Comparison of ENCODE assay signal across 2 cellular contexts in the genomic region with DNA sequence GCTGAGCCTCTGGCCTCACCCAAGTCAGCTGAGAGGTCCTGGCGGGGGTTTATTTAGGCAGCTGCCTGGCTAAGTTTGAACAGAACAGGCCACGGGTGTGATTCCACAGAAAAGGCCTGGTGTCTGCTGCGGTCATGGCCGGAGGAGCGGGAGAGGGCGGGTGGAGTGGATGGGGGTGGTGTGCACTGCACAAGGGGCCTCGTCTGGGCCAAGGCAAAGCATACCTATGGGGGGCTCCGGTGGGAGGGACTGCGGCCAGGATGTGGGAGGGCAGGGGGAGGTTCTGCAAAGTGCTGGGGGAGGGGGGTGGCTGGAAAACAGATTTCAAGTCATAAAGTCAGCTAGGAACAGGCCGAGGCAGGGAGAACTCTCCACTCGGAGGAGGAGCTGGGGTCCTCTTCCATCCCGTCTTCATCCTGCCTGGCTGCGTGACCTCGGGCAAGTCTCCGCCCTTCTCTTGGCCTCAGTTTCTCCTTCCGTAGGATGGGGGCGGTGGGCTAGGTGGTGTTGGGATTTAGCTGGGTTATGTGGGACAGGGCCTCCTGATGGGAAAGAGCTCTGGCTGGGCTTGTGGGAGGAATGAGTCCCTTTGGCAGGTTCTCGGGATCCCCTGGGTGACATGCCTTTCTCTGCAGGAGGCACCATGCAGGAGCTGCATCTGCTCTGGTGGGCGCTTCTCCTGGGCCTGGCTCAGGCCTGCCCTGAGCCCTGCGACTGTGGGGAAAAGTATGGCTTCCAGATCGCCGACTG.
TF ChIP-seq lines count a peak whose summit lies in the region.

No MANE protein-coding gene starts in this region.

TF ChIP-seq in liver, 16 proteins besides CTCF, POLR2A, EP300 and RAD21:
- TF ChIP-seq EGR1 (IDR thresholded peaks at IDR 0.05; ENCODE audit: low read depth in 2 of 2) (no peak), SP1 (IDR thresholded peaks at IDR 0.05) (no peak), HNF4A (conservative IDR thresholded peaks at IDR 0.05) (no peak), HNF4G (IDR thresholded peaks at IDR 0.05) (no peak), NR2F2 (IDR thresholded peaks at IDR 0.05) (no peak), TAF1 (conservative IDR thresholded peaks at IDR 0.05) (no peak), JUND (IDR thresholded peaks at IDR 0.05) (no peak), GABPA (IDR thresholded peaks at IDR 0.05 in 1 of 2, conservative IDR thresholded peaks at IDR 0.05 in 1 of 2) (no peak), RXRA (IDR thresholded peaks at IDR 0.05) (no peak), FOXA2 (IDR thresholded peaks at IDR 0.05) (no peak), YY1 (IDR thresholded peaks at IDR 0.05) (no peak)
- TF ChIP-seq, protein P1, sequence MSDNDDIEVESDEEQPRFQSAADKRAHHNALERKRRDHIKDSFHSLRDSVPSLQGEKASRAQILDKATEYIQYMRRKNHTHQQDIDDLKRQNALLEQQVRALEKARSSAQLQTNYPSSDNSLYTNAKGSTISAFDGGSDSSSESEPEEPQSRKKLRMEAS (IDR thresholded peaks at IDR 0.05), result no peak
- TF ChIP-seq, protein P2, sequence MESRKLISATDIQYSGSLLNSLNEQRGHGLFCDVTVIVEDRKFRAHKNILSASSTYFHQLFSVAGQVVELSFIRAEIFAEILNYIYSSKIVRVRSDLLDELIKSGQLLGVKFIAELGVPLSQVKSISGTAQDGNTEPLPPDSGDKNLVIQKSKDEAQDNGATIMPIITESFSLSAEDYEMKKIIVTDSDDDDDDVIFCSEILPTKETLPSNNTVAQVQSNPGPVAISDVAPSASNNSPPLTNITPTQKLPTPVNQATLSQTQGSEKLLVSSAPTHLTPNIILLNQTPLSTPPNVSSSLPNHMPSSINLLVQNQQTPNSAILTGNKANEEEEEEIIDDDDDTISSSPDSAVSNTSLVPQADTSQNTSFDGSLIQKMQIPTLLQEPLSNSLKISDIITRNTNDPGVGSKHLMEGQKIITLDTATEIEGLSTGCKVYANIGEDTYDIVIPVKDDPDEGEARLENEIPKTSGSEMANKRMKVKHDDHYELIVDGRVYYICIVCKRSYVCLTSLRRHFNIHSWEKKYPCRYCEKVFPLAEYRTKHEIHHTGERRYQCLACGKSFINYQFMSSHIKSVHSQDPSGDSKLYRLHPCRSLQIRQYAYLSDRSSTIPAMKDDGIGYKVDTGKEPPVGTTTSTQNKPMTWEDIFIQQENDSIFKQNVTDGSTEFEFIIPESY (IDR thresholded peaks at IDR 0.05), result no peak
- TF ChIP-seq, protein P3, sequence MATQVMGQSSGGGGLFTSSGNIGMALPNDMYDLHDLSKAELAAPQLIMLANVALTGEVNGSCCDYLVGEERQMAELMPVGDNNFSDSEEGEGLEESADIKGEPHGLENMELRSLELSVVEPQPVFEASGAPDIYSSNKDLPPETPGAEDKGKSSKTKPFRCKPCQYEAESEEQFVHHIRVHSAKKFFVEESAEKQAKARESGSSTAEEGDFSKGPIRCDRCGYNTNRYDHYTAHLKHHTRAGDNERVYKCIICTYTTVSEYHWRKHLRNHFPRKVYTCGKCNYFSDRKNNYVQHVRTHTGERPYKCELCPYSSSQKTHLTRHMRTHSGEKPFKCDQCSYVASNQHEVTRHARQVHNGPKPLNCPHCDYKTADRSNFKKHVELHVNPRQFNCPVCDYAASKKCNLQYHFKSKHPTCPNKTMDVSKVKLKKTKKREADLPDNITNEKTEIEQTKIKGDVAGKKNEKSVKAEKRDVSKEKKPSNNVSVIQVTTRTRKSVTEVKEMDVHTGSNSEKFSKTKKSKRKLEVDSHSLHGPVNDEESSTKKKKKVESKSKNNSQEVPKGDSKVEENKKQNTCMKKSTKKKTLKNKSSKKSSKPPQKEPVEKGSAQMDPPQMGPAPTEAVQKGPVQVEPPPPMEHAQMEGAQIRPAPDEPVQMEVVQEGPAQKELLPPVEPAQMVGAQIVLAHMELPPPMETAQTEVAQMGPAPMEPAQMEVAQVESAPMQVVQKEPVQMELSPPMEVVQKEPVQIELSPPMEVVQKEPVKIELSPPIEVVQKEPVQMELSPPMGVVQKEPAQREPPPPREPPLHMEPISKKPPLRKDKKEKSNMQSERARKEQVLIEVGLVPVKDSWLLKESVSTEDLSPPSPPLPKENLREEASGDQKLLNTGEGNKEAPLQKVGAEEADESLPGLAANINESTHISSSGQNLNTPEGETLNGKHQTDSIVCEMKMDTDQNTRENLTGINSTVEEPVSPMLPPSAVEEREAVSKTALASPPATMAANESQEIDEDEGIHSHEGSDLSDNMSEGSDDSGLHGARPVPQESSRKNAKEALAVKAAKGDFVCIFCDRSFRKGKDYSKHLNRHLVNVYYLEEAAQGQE (IDR thresholded peaks at IDR 0.05), result no peak
TF ChIP-seq in liver: peak in this region for 0.

TF ChIP-seq in HepG2, 621 proteins besides CTCF, POLR2A, EP300 and RAD21:
- TF ChIP-seq, protein P4, sequence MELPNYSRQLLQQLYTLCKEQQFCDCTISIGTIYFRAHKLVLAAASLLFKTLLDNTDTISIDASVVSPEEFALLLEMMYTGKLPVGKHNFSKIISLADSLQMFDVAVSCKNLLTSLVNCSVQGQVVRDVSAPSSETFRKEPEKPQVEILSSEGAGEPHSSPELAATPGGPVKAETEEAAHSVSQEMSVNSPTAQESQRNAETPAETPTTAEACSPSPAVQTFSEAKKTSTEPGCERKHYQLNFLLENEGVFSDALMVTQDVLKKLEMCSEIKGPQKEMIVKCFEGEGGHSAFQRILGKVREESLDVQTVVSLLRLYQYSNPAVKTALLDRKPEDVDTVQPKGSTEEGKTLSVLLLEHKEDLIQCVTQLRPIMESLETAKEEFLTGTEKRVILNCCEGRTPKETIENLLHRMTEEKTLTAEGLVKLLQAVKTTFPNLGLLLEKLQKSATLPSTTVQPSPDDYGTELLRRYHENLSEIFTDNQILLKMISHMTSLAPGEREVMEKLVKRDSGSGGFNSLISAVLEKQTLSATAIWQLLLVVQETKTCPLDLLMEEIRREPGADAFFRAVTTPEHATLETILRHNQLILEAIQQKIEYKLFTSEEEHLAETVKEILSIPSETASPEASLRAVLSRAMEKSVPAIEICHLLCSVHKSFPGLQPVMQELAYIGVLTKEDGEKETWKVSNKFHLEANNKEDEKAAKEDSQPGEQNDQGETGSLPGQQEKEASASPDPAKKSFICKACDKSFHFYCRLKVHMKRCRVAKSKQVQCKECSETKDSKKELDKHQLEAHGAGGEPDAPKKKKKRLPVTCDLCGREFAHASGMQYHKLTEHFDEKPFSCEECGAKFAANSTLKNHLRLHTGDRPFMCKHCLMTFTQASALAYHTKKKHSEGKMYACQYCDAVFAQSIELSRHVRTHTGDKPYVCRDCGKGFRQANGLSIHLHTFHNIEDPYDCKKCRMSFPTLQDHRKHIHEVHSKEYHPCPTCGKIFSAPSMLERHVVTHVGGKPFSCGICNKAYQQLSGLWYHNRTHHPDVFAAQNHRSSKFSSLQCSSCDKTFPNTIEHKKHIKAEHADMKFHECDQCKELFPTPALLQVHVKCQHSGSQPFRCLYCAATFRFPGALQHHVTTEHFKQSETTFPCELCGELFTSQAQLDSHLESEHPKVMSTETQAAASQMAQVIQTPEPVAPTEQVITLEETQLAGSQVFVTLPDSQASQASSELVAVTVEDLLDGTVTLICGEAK (IDR thresholded peaks at IDR 0.05), result no peak
- TF ChIP-seq, protein P4 (CRISPR knock-in tag; IDR thresholded peaks at IDR 0.05), result no peak
- no peak for TF ChIP-seq SIN3B (IDR thresholded peaks at IDR 0.05; ENCODE audit: low read length)
- TF ChIP-seq ZFAT (CRISPR knock-in tag; conservative IDR thresholded peaks at IDR 0.05), result no peak
- no peak for TF ChIP-seq EEA1 (CRISPR knock-in tag; IDR thresholded peaks at IDR 0.05; ENCODE audit: borderline replicate concordance)
- no peak for TF ChIP-seq YEATS4 (CRISPR knock-in tag; IDR thresholded peaks at IDR 0.05; ENCODE audit: borderline replicate concordance)
- TF ChIP-seq MXI1 (IDR thresholded peaks at IDR 0.05; ENCODE audit: borderline replicate concordance, low read depth, low read length), result no peak
- no peak for TF ChIP-seq ZXDC (CRISPR knock-in tag; IDR thresholded peaks at IDR 0.05)
- TF ChIP-seq, protein P5, sequence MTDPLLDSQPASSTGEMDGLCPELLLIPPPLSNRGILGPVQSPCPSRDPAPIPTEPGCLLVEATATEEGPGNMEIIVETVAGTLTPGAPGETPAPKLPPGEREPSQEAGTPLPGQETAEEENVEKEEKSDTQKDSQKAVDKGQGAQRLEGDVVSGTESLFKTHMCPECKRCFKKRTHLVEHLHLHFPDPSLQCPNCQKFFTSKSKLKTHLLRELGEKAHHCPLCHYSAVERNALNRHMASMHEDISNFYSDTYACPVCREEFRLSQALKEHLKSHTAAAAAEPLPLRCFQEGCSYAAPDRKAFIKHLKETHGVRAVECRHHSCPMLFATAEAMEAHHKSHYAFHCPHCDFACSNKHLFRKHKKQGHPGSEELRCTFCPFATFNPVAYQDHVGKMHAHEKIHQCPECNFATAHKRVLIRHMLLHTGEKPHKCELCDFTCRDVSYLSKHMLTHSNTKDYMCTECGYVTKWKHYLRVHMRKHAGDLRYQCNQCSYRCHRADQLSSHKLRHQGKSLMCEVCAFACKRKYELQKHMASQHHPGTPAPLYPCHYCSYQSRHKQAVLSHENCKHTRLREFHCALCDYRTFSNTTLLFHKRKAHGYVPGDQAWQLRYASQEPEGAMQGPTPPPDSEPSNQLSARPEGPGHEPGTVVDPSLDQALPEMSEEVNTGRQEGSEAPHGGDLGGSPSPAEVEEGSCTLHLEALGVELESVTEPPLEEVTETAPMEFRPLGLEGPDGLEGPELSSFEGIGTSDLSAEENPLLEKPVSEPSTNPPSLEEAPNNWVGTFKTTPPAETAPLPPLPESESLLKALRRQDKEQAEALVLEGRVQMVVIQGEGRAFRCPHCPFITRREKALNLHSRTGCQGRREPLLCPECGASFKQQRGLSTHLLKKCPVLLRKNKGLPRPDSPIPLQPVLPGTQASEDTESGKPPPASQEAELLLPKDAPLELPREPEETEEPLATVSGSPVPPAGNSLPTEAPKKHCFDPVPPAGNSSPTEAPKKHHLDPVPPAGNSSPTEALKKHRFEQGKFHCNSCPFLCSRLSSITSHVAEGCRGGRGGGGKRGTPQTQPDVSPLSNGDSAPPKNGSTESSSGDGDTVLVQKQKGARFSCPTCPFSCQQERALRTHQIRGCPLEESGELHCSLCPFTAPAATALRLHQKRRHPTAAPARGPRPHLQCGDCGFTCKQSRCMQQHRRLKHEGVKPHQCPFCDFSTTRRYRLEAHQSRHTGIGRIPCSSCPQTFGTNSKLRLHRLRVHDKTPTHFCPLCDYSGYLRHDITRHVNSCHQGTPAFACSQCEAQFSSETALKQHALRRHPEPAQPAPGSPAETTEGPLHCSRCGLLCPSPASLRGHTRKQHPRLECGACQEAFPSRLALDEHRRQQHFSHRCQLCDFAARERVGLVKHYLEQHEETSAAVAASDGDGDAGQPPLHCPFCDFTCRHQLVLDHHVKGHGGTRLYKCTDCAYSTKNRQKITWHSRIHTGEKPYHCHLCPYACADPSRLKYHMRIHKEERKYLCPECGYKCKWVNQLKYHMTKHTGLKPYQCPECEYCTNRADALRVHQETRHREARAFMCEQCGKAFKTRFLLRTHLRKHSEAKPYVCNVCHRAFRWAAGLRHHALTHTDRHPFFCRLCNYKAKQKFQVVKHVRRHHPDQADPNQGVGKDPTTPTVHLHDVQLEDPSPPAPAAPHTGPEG (CRISPR knock-in tag; IDR thresholded peaks at IDR 0.05), result no peak
- no peak for TF ChIP-seq SYNCRIP (IDR thresholded peaks at IDR 0.05; ENCODE audit: insufficient read depth, low read depth, low read length)
- no peak for TF ChIP-seq TRIM24 (CRISPR knock-in tag; IDR thresholded peaks at IDR 0.05)
- TF ChIP-seq FOXA1 (IDR thresholded peaks at IDR 0.05), result no peak
- no peak for TF ChIP-seq FOXA1 (CRISPR knock-in tag; IDR thresholded peaks at IDR 0.05)
- TF ChIP-seq ATF1 (CRISPR knock-in tag; IDR thresholded peaks at IDR 0.05), result no peak
- TF ChIP-seq ZNF460 (CRISPR knock-in tag; IDR thresholded peaks at IDR 0.05; ENCODE audit: borderline replicate concordance), result no peak
- no peak for TF ChIP-seq ARNTL (CRISPR knock-in tag; IDR thresholded peaks at IDR 0.05)
TF ChIP-seq in HepG2: peak in this region for 0.
